Comparison of ENCODE assay signal across 17 cellular contexts in the genomic region with DNA sequence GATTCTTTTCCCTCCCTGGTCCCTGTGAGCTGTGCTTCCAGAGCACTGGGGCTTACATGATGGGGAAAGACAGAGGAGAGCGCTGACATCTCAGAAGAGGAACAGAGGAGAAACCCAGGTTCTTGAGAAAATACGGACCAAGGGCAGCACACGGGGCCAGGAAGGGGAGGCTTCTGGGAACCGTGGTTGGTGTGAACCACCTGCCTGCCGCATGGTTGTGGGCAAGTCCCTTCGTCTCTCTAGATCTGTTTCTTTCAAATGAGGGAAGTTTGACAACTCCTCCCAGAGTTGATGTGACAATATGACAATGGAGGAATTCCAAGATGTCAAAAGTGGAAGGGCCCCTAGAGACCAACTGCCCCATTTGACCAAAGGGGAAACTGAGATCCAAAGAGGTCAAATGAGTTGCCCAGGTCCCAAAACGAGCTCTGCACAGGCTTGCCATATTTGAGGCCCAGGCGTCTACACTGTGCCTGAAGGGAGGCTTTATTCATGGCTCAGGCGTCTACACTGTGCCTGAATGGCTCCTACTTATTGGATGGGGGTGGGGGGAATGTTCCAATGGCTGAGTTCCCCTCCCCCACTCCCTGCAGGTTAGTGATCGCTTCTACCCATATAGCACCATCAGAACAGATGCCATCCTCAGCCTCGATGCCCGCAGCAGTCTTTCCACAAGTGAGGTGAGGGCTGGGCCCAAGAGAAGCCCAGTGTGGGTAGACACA. TPM values are rescaled to one million over a fixed set of nuclear protein-coding genes. Genes with fewer than 3 reads are reported as not detected.
A peak's percentile ranks its signal among the peaks of the same experiment; 100 is the strongest.
DNase-seq lines count a peak whose midpoint lies in the region; ATAC-seq and TF ChIP-seq lines count a peak whose summit lies in the region.
"Had no signal": no experiment of that assay in that cellular context is flagged by ENCODE, and none has a peak within 500 bp of the region (broad histone marks: within the 10 kb centered on the region; RNA-seq: fewer than 3 reads in every experiment).

No MANE protein-coding gene starts in this region.

- no peak overlapping the region for H3K4me3 ChIP-seq in HEK293 (ENCODE audit: low read depth, low read length)
- H3K4me3 ChIP-seq in smooth muscle cell: no peak overlapping the region
- H3K4me3 ChIP-seq: BLaER1 treated with 17β-estradiol and CSF1 and Interleukin-3, amounts not matched to agents 10 nM and 100 nM had no signal

- POLR2A ChIA-PET in HEK293 (lab: Yijun Ruan, JAX): no interaction called here

- H3K9ac ChIP-seq in smooth muscle cell (ENCODE audit: low read depth): no peak overlapping the region
- H3K9ac ChIP-seq: BLaER1 treated with 17β-estradiol and CSF1 and Interleukin-3, amounts not matched to agents 10 nM and 100 nM had no signal

- ATAC-seq in natural killer cell: no peak
- no peak for ATAC-seq in GM21367 (IDR thresholded peaks at IDR 0.05; ENCODE audit: unreplicated experiment)
- ATAC-seq: HCT116 had no signal

- H3K4me1 ChIP-seq in HEK293 (ENCODE audit: control insufficient read depth, insufficient read depth, low read length): no peaks in the 10 kb centered on the region
- H3K4me1 ChIP-seq in smooth muscle cell (ENCODE audit: low read depth): peaks cover 3% of the 10 kb centered on the region

- CTCF ChIA-PET in HEK293 (lab: Yijun Ruan, JAX): interaction anchor here (0.9 to 7.5 kb wide), 3 partner anchors 80 to 289 kb away, joined by 3 to 80 read pairs (median 5); no protein-coding TSS in a partner anchor
- CTCF ChIA-PET in Calu3 (lab: Charles Lee): no interaction called here

- H3K27me3 ChIP-seq in smooth muscle cell (ENCODE audit: low read depth): no peaks in the 10 kb centered on the region

- H3K9me3 Mint-ChIP-seq in nephron (no peaks in the 10 kb centered on the region), Calu3 (ENCODE audit: low read depth, unreplicated experiment) (no peaks in the 10 kb centered on the region), natural killer cell (no peaks in the 10 kb centered on the region)
- H3K9me3 Mint-ChIP-seq: CD4-positive, alpha-beta memory T cell had no signal

- H2AFZ ChIP-seq in smooth muscle cell (ENCODE audit: low read depth): no peak overlapping the region

- no peaks in the 10 kb centered on the region for H3K79me2 ChIP-seq in smooth muscle cell (ENCODE audit: low read depth)

- no peaks in the 10 kb centered on the region for H3K36me3 ChIP-seq in HEK293 (ENCODE audit: control insufficient read depth in 2 of 2, insufficient read depth in 1 of 2, low read length in 2 of 2)
- H3K36me3 ChIP-seq in smooth muscle cell (ENCODE audit: low read depth): no peaks in the 10 kb centered on the region
- H3K36me3 ChIP-seq: BLaER1 treated with 17β-estradiol and CSF1 and Interleukin-3, amounts not matched to agents 10 nM and 100 nM had no signal

- H3F3A ChIP-seq in smooth muscle cell (ENCODE audit: low read depth): peaks cover 5% of the 10 kb centered on the region

- H3K36me3 Mint-ChIP-seq in nephron (ENCODE audit: low read depth): no peaks in the 10 kb centered on the region
- H3K36me3 Mint-ChIP-seq in Calu3 (ENCODE audit: insufficient read depth, unreplicated experiment): peaks cover 23% of the 10 kb centered on the region
- H3K36me3 Mint-ChIP-seq in natural killer cell: no peaks in the 10 kb centered on the region

- no peak overlapping the region for H3K27ac ChIP-seq in HEK293 (ENCODE audit: extremely low read depth, low read depth, low read length)
- peak overlapping the region; percentile 89 for H3K27ac ChIP-seq in smooth muscle cell (ENCODE audit: low read depth)
- H3K27ac ChIP-seq: BLaER1 treated with 17β-estradiol and CSF1 and Interleukin-3, amounts not matched to agents 10 nM and 100 nM; HL-60 had no signal

- H3K27me3 Mint-ChIP-seq in nephron (ENCODE audit: low read depth): peaks cover 29% of the 10 kb centered on the region
- peaks cover 48% of the 10 kb centered on the region for H3K27me3 Mint-ChIP-seq in Calu3 (ENCODE audit: unreplicated experiment)
- H3K27me3 Mint-ChIP-seq in natural killer cell (ENCODE audit: low read depth in 2 of 2): peaks cover 0 to 14% of the 10 kb centered on the region in 2 donors

- H3K4me1 Mint-ChIP-seq in nephron: peaks cover 2% of the 10 kb centered on the region
- H3K4me1 Mint-ChIP-seq in Calu3 (ENCODE audit: low read depth, unreplicated experiment): peaks cover 12% of the 10 kb centered on the region
- H3K4me1 Mint-ChIP-seq in natural killer cell: peaks cover 9 to 20% of the 10 kb centered on the region in 2 donors

- no peak overlapping the region for H3K27ac Mint-ChIP-seq in nephron
- no peak overlapping the region for H3K27ac Mint-ChIP-seq in Calu3 (ENCODE audit: unreplicated experiment)
- H3K27ac Mint-ChIP-seq in natural killer cell: no peak overlapping the region
- H3K27ac Mint-ChIP-seq: CD4-positive, alpha-beta memory T cell had no signal

- no peaks in the 10 kb centered on the region for H4K20me1 ChIP-seq in smooth muscle cell (ENCODE audit: low read depth)
- H4K20me1 ChIP-seq: BLaER1 treated with 17β-estradiol and CSF1 and Interleukin-3, amounts not matched to agents 10 nM and 100 nM had no signal

- no TSS peak for BruUV-seq in Calu3 (replicated peaks; lab: Mats Ljungman, UMichigan)

- H3K4me3 Mint-ChIP-seq in nephron (peak overlapping the region; percentile 37 to 54 (median 44)), Calu3 (ENCODE audit: low read depth, unreplicated experiment) (no peak overlapping the region), natural killer cell (no peak overlapping the region)

- TF ChIP-seq CTCF in HEK293 (tag by site-specific recombination; IDR thresholded peaks at IDR 0.05): no peak
- no peak for TF ChIP-seq CTCF in nephron (IDR thresholded peaks at IDR 0.05; ENCODE audit: unreplicated experiment in 3 of 3)
- TF ChIP-seq CTCF in smooth muscle cell (IDR thresholded peaks at IDR 0.05; ENCODE audit: borderline replicate concordance, insufficient read depth, poor library complexity, severe bottlenecking): no peak
- no peak for TF ChIP-seq CTCF in Calu3 (IDR thresholded peaks at IDR 0.05; ENCODE audit: unreplicated experiment)
- TF ChIP-seq CTCF in natural killer cell (IDR thresholded peaks at IDR 0.05): no peak

- 90% methylated on average over 12 of the region's 12 CpGs for WGBS in smooth muscle cell (ENCODE audit: low lambda C conversion rate)

- no peaks in the 10 kb centered on the region for H3K9me3 ChIP-seq in HEK293 (ENCODE audit: control insufficient read depth, insufficient read depth, low read depth, low read length)
- H3K9me3 ChIP-seq in smooth muscle cell (replicated peaks; ENCODE audit: low read depth): no peaks in the 10 kb centered on the region
- H3K9me3 ChIP-seq: BLaER1 treated with 17β-estradiol and CSF1 and Interleukin-3, amounts not matched to agents 10 nM and 100 nM; Caco-2 had no signal

- H3K4me2 ChIP-seq in smooth muscle cell: no peak overlapping the region
- H3K4me2 ChIP-seq: BLaER1 treated with 17β-estradiol and CSF1 and Interleukin-3, amounts not matched to agents 10 nM and 100 nM had no signal

- DNase-seq in cerebellar cortex (ENCODE audit: low spot score) (peak; percentile 10), smooth muscle cell (lab: John Stamatoyannopoulos, UW; ENCODE audit: unreplicated experiment) (no peak), Calu3 (no peak), natural killer cell (no peak), NCI-H510A (lab: John Stamatoyannopoulos, UW) (no peak)
- DNase-seq: ACHN; Caco-2; CD4-positive, alpha-beta memory T cell; DMS53; GF-D8 had no signal

- intact Hi-C loops in Calu3 (cut with micrococcal nuclease; ENCODE audit: unreplicated experiment): no loop called here
- intact Hi-C loops in natural killer cell (cut with micrococcal nuclease): no loop called here

TF ChIP-seq in HEK293, 187 proteins besides CTCF, POLR2A, EP300 and RAD21:
- TF ChIP-seq ZNF248 (tag by site-specific recombination; IDR thresholded peaks at IDR 0.05) (no peak), ZNF335 (tag by site-specific recombination; conservative IDR thresholded peaks at IDR 0.05) (peak; percentile 87)

RNA-seq across cellular contexts. Expression of a gene that starts 11.2 kb away (rescaled TPM):
- total RNA-seq in smooth muscle cell: 11.2 and 14.1 TPM in 2 replicates
- 9.2 and 25.8 TPM in 2 replicates for polyA plus RNA-seq in smooth muscle cell
- not detected in 2 replicates for total RNA-seq in Calu3 (2022)
- not detected for total RNA-seq in natural killer cell
- total RNA-seq: A172 had no signal
- polyA plus RNA-seq: CD4-positive, alpha-beta memory T cell had no signal

RNA-seq across cellular contexts. Expression of a gene that starts 13.1 kb away (rescaled TPM):
- total RNA-seq in smooth muscle cell: 0.27 TPM in 1 of 2 replicates, not detected in the other
- 0.53 and 0.56 TPM in 2 replicates for polyA plus RNA-seq in smooth muscle cell
- total RNA-seq in Calu3 (2022): not detected in 2 replicates
- not detected for total RNA-seq in natural killer cell
- total RNA-seq: A172; CD4-positive, alpha-beta memory T cell had no signal
- polyA plus RNA-seq: CD4-positive, alpha-beta memory T cell had no signal

RNA-seq across cellular contexts. Expression of a gene that starts 34.6 kb away (rescaled TPM):
- total RNA-seq in smooth muscle cell (not detected in 2 replicates), Calu3 (2022) (not detected in 2 replicates), natural killer cell (not detected)
- 0.14 and 0.97 TPM in 2 replicates for polyA plus RNA-seq in smooth muscle cell
- total RNA-seq: A172; Caco-2; CD4-positive, alpha-beta memory T cell had no signal
- polyA plus RNA-seq: CD4-positive, alpha-beta memory T cell had no signal

RNA-seq across cellular contexts. Expression of a gene that starts 34.9 kb away (rescaled TPM):
- total RNA-seq in smooth muscle cell: 9.2 and 9.4 TPM in 2 replicates
- 9.6 and 13.2 TPM in 2 replicates for polyA plus RNA-seq in smooth muscle cell
- total RNA-seq in Calu3 (2022): 8.4 and 11.5 TPM in 2 replicates
- 10 to 100 TPM; 39.0 to 95.1 (median 68.6) TPM for total RNA-seq in natural killer cell

Comparison
In these comparisons a context has a peak if more than half of its experiments do, and no peak if none do; other contexts are left out.
1. H3K4me3 Mint-ChIP-seq: peak in nephron (3 of 3); none in Calu3 (single experiment) and natural killer cell (single experiment).
2. RNA of a gene that starts 11.2 kb away (total RNA-seq): 11.2 to 14.1 TPM in smooth muscle cell; not detected in natural killer cell and not detected in Calu3; every median in the first group is over 10 times any median in the second.